Comparison of ENCODE assay signal across 11 cellular contexts in the genomic region with DNA sequence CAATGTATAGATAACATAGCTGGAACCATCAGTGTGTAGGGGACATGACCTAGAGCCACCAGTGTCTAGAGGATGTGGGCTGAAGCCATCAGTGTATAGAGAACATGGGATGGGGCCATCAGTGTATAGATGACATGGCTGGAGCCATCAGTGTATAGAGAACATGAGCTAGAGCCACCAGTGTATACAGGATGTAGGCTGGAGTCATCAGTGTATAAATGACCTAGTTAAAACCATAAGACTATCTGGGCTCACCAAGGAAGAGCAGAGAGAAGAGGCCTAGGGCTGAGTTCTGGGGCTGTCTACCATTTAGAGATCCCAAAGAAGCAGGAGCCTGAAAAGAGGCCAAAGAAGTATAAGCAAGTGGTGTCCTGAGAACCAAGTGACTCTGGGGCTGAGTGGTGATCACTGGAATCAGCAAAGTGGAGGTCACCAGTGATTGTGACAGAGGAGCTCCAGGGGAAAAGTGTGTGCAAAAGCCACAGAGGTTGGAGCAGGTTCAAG. TPM values are rescaled to one million over a fixed set of nuclear protein-coding genes. Genes with fewer than 3 reads are reported as not detected.
A peak's percentile ranks its signal among the peaks of the same experiment; 100 is the strongest.
DNase-seq lines count a peak whose midpoint lies in the region; ATAC-seq, FAIRE-seq and TF ChIP-seq lines count a peak whose summit lies in the region.
"Had no signal": no experiment of that assay in that cellular context is flagged by ENCODE, and none has a peak within 500 bp of the region (broad histone marks: within the 10 kb centered on the region; RNA-seq: fewer than 3 reads in every experiment).

No MANE protein-coding gene starts in this region.

- no peak overlapping the region for H3K4me3 ChIP-seq in lower lobe of right lung
- no peak overlapping the region for H3K4me3 ChIP-seq in upper lobe of right lung
- H3K4me3 ChIP-seq: tibial nerve had no signal

- H3K27me3 ChIP-seq in lower lobe of right lung (ENCODE audit: low read depth) (no peaks in the 10 kb centered on the region), upper lobe of right lung (no peaks in the 10 kb centered on the region)
- H3K27me3 ChIP-seq: tibial nerve had no signal

- CTCF ChIA-PET in activated CD8-positive, alpha-beta T cell treated with anti-CD3 and anti-CD28 coated beads, Interleukin-2, amount 10 ng/mL, durations not matched to agents 7 days and 5 days (lab: Charles Lee): interaction anchor here (1.0 to 1.6 kb wide), 4 partner anchors 21 to 82 kb away, joined by 3 to 5 read pairs (median 4); no protein-coding TSS in a partner anchor

- H3K4me1 Mint-ChIP-seq in activated naive CD4-positive, alpha-beta T cell treated with anti-CD3 and anti-CD28 coated beads, Interleukin-2, amount 50 U/mL, for 24 hours: peaks cover 29% of the 10 kb centered on the region
- H3K4me1 Mint-ChIP-seq in activated CD8-positive, alpha-beta T cell treated with anti-CD3 and anti-CD28 coated beads, Interleukin-2, amount 10 ng/mL, durations not matched to agents 7 days and 5 days (ENCODE audit: low read depth): peaks cover 20% of the 10 kb centered on the region

- peaks cover 3% of the 10 kb centered on the region for H3K27me3 Mint-ChIP-seq in activated naive CD4-positive, alpha-beta T cell treated with anti-CD3 and anti-CD28 coated beads, Interleukin-2, amount 50 U/mL, for 24 hours
- H3K27me3 Mint-ChIP-seq in activated CD8-positive, alpha-beta T cell treated with anti-CD3 and anti-CD28 coated beads, Interleukin-2, amount 10 ng/mL, durations not matched to agents 7 days and 5 days (ENCODE audit: low read depth): no peaks in the 10 kb centered on the region

- no peak for FAIRE-seq in urothelium cell line (lab: Jason Lieb, UNC)

- H3K27ac ChIP-seq in lower lobe of right lung (peak overlapping the region; percentile 96), upper lobe of right lung (no peak overlapping the region)

- no peaks in the 10 kb centered on the region for H3K9me3 Mint-ChIP-seq in activated naive CD4-positive, alpha-beta T cell treated with anti-CD3 and anti-CD28 coated beads, Interleukin-2, amount 50 U/mL, for 24 hours
- no peaks in the 10 kb centered on the region for H3K9me3 Mint-ChIP-seq in activated CD8-positive, alpha-beta T cell treated with anti-CD3 and anti-CD28 coated beads, Interleukin-2, amount 10 ng/mL, durations not matched to agents 7 days and 5 days (ENCODE audit: insufficient read depth)

- H3K4me1 ChIP-seq in lower lobe of right lung (peaks cover 45% of the 10 kb centered on the region), upper lobe of right lung (peaks cover 38% of the 10 kb centered on the region)

- H3K36me3 ChIP-seq in lower lobe of right lung (no peaks in the 10 kb centered on the region), upper lobe of right lung (no peaks in the 10 kb centered on the region)
- H3K36me3 ChIP-seq: tibial nerve had no signal

- H3K36me3 Mint-ChIP-seq in activated naive CD4-positive, alpha-beta T cell treated with anti-CD3 and anti-CD28 coated beads, Interleukin-2, amount 50 U/mL, for 24 hours: no peaks in the 10 kb centered on the region
- peaks cover 5% of the 10 kb centered on the region for H3K36me3 Mint-ChIP-seq in activated CD8-positive, alpha-beta T cell treated with anti-CD3 and anti-CD28 coated beads, Interleukin-2, amount 10 ng/mL, durations not matched to agents 7 days and 5 days (ENCODE audit: low read depth)

- ATAC-seq in activated CD8-positive, alpha-beta T cell treated with anti-CD3 and anti-CD28 coated beads, Interleukin-2, amount 10 ng/mL, durations not matched to agents 7 days and 5 days: peak; percentile 69
- ATAC-seq in lower lobe of right lung (no peak), upper lobe of right lung (no peak), HG02870 (IDR thresholded peaks at IDR 0.05; ENCODE audit: unreplicated experiment) (no peak), omental fat pad (ENCODE audit: low FRiP score) (no peak)
- ATAC-seq: Right ventricle myocardium inferior had no signal

- no peak for TF ChIP-seq CTCF in lower lobe of right lung (IDR thresholded peaks at IDR 0.05)
- no peak for TF ChIP-seq CTCF in upper lobe of right lung (IDR thresholded peaks at IDR 0.05)
- TF ChIP-seq CTCF in omental fat pad (IDR thresholded peaks at IDR 0.05): no peak

- no peaks in the 10 kb centered on the region for H3K9me3 ChIP-seq in lower lobe of right lung
- H3K9me3 ChIP-seq in upper lobe of right lung: no peaks in the 10 kb centered on the region
- H3K9me3 ChIP-seq: tibial nerve had no signal

- H3K27ac Mint-ChIP-seq in activated naive CD4-positive, alpha-beta T cell treated with anti-CD3 and anti-CD28 coated beads, Interleukin-2, amount 50 U/mL, for 24 hours: peak overlapping the region; percentile 87
- H3K27ac Mint-ChIP-seq in activated CD8-positive, alpha-beta T cell treated with anti-CD3 and anti-CD28 coated beads, Interleukin-2, amount 10 ng/mL, durations not matched to agents 7 days and 5 days: peak overlapping the region; percentile 22

- no peak for DNase-seq in activated naive CD4-positive, alpha-beta T cell treated with Interleukin-2 at 50 U/mL for 16 hours
- DNase-seq in activated CD8-positive, alpha-beta T cell treated with anti-CD3 and anti-CD28 coated beads, Interleukin-2, amount 10 ng/mL, durations not matched to agents 7 days and 5 days: peak; percentile 44
- DNase-seq in lower lobe of right lung (no peak), upper lobe of right lung (peak; percentile 5), urothelium cell line (ENCODE audit: low spot score) (no peak), omental fat pad (ENCODE audit: low spot score) (no peak)
- DNase-seq: NCI-H510A treated with DMSO at 0.1 percent for 48 hours had no signal

- no peak overlapping the region for H3K4me3 Mint-ChIP-seq in activated naive CD4-positive, alpha-beta T cell treated with anti-CD3 and anti-CD28 coated beads, Interleukin-2, amount 50 U/mL, for 24 hours
- no peak overlapping the region for H3K4me3 Mint-ChIP-seq in activated CD8-positive, alpha-beta T cell treated with anti-CD3 and anti-CD28 coated beads, Interleukin-2, amount 10 ng/mL, durations not matched to agents 7 days and 5 days

- POLR2A ChIA-PET in activated CD8-positive, alpha-beta T cell treated with anti-CD3 and anti-CD28 coated beads, Interleukin-2, amount 10 ng/mL, durations not matched to agents 7 days and 5 days (lab: Charles Lee): no interaction called here

- intact Hi-C loops in lower lobe of right lung (cut with DNase I): no loop called here
- intact Hi-C loops in upper lobe of right lung (cut with DNase I): no loop called here

RNA-seq across cellular contexts. Expression of a gene that starts 41.0 kb away (rescaled TPM):
- 10 to 100 TPM; 12.3 to 13.8 TPM for total RNA-seq in activated CD8-positive, alpha-beta T cell treated with anti-CD3 and anti-CD28 coated beads, Interleukin-2, amount 10 ng/mL, durations not matched to agents 7 days and 5 days
- total RNA-seq in lower lobe of right lung (20.9 TPM), upper lobe of right lung (11.7 TPM), omental fat pad (10 to 100 TPM in 3 of 4 donors, 1 to 10 TPM in 1; 8.1 to 93.0 (median 20.4) TPM)

Comparison
In these comparisons a context has a peak if more than half of its experiments do, and no peak if none do; other contexts are left out.
1. DNase-seq: peak in activated CD8-positive, alpha-beta T cell treated with anti-CD3 and anti-CD28 coated beads, Interleukin-2, amount 10 ng/mL, durations not matched to agents 7 days and 5 days (single experiment) and upper lobe of right lung (single experiment); none in activated naive CD4-positive, alpha-beta T cell treated with Interleukin-2 at 50 U/mL for 16 hours (single experiment), lower lobe of right lung (single experiment), urothelium cell line (single experiment) and omental fat pad (single experiment).